Comparison of ENCODE assay signal across 19 cellular contexts in the genomic region with DNA sequence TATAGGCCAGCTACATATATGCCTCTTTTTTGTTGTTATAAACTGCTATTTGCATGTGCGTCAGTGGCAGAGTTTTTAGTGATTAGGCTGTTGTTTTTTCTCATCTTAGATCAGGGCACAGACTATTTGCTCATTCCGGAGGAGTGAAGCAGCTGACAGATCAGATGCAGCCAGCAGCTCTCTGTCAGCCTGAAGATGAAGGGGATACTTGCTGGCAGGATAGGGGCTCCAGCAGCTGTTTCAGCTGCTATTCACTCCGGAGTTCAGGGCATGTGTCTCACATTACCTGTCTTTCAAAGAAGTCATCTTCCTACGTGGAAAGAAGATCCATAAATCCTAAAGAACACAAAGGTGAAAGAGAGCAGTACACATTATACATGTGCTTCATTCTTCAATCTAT.
"Had no signal": no experiment of that assay in that cellular context is flagged by ENCODE, and none has a peak within 500 bp of the region (broad histone marks: within the 10 kb centered on the region; RNA-seq: fewer than 3 reads in every experiment).

No MANE protein-coding gene starts in this region.

- H3K4me3 Mint-ChIP-seq: activated B cell treated with CpG ODN at 0.5 μM for 24 hours; activated CD4-positive, alpha-beta T cell treated with anti-CD3 and anti-CD28 coated beads, Interleukin-2, amount 10 ng/mL, durations not matched to agents 7 days and 5 days; dendritic cell treated with granulocyte-macrophage colony-stimulating factor and Interleukin-4, amounts not matched to agents 40 ng/mL and 50 ng/mL, for 4 days; naive B cell had no signal

- H3K4me1 Mint-ChIP-seq: activated B cell treated with CpG ODN at 0.5 μM for 24 hours; activated CD4-positive, alpha-beta T cell treated with anti-CD3 and anti-CD28 coated beads, Interleukin-2, amount 10 ng/mL, durations not matched to agents 7 days and 5 days; naive B cell had no signal

- H3K27ac Mint-ChIP-seq: activated B cell treated with CpG ODN at 0.5 μM for 24 hours; activated CD4-positive, alpha-beta T cell treated with anti-CD3 and anti-CD28 coated beads, Interleukin-2, amount 10 ng/mL, durations not matched to agents 7 days and 5 days; dendritic cell treated with granulocyte-macrophage colony-stimulating factor and Interleukin-4, amounts not matched to agents 40 ng/mL and 50 ng/mL, for 4 days had no signal

- H3K27ac ChIP-seq: adrenal gland, body of pancreas, lower lobe of right lung, sigmoid colon, suprapubic skin, upper lobe of left lung had no signal

- H3K4me1 ChIP-seq: adrenal gland, body of pancreas, lower lobe of right lung, suprapubic skin, upper lobe of left lung had no signal

- H3K9me3 ChIP-seq: adrenal gland, body of pancreas, lower lobe of right lung, sigmoid colon, suprapubic skin, upper lobe of left lung had no signal

- ATAC-seq: body of pancreas, lower lobe of right lung had no signal

- H3K36me3 Mint-ChIP-seq: naive B cell had no signal

- H3K4me3 ChIP-seq: adrenal gland, body of pancreas, lower lobe of right lung, sigmoid colon, suprapubic skin, upper lobe of left lung had no signal

- H3K27me3 Mint-ChIP-seq: activated B cell treated with CpG ODN at 0.5 μM for 24 hours; activated CD4-positive, alpha-beta T cell treated with anti-CD3 and anti-CD28 coated beads, Interleukin-2, amount 10 ng/mL, durations not matched to agents 7 days and 5 days; dendritic cell treated with granulocyte-macrophage colony-stimulating factor and Interleukin-4, amounts not matched to agents 40 ng/mL and 50 ng/mL, for 4 days; naive B cell had no signal

- H3K9me3 Mint-ChIP-seq: activated B cell treated with CpG ODN at 0.5 μM for 24 hours; dendritic cell treated with granulocyte-macrophage colony-stimulating factor and Interleukin-4, amounts not matched to agents 40 ng/mL and 50 ng/mL, for 4 days had no signal

- H3K27me3 ChIP-seq: adrenal gland, body of pancreas, sigmoid colon, suprapubic skin, upper lobe of left lung had no signal

- DNase-seq: activated B cell treated with CpG ODN at 0.5 μM for 24 hours; activated CD4-positive, alpha-beta T cell treated with anti-CD3 and anti-CD28 coated beads, Interleukin-2, amount 10 ng/mL, durations not matched to agents 7 days and 5 days; activated CD8-positive, alpha-beta memory T cell treated with anti-CD3 and anti-CD28 coated beads for 24 hours; activated naive CD4-positive, alpha-beta T cell treated with anti-CD3 and anti-CD28 coated beads, Interleukin-2, amount 50 U/mL, for 16 hours; adrenal gland; body of pancreas; hypothalamus; kidney glomerular epithelial cell; lower lobe of right lung; midbrain; naive B cell; nucleus accumbens; sigmoid colon; stimulated activated CD4-positive, alpha-beta T cell treated with anti-CD3 and anti-CD28 coated beads, Interleukin-12 subunit alpha, Interleukin-12 subunit beta, amount 100 ng/mL, for 4 hours; stimulated activated naive CD4-positive, alpha-beta T cell; T-helper 2 cell; upper lobe of left lung had no signal

- H3K36me3 ChIP-seq: adrenal gland, lower lobe of right lung, sigmoid colon, suprapubic skin, upper lobe of left lung had no signal
